ENCODE assay signal across 9 cellular contexts in the genomic region with DNA sequence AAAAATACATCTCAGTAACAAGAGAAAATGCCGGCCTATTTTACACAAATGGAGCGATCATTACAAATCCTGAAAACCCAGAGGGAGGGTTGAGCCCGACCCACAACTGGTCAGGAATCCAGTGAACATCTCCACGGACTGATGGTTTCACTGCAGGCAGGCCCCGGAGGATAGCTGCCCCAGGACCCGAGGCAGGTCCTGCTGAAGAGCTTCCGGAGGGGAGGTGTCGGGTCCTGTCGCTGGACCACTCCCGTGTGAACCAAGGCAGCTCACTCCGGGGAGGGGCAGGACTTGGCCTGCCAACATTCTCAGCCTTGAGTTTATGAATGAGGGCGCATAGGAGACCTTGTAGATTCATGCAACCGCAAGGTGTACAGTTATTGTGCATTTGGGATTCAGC. TPM values are rescaled to one million over a fixed set of nuclear protein-coding genes. Genes with fewer than 3 reads are reported as not detected.
"Had no signal": no experiment of that assay in that cellular context is flagged by ENCODE, and none has a peak within 500 bp of the region (broad histone marks: within the 10 kb centered on the region; RNA-seq: fewer than 3 reads in every experiment).

No MANE protein-coding gene starts in this region.

- H3K9me3 ChIP-seq: HAP-1 had no signal

- H3K36me3 ChIP-seq: HAP-1 had no signal

- H2AFZ ChIP-seq: GM23248, GM23338 had no signal

- H3K27ac ChIP-seq: GM23248 had no signal

- DNase-seq: GM23248, GOT3, H7, H9, HCEC 1CT, HFFc6 had no signal

- H3K27ac Mint-ChIP-seq: GM23338, H9, HFFc6 had no signal

- FAIRE-seq: H1 had no signal

- H3K9ac ChIP-seq: GM23248 had no signal

- H3K4me3 ChIP-seq: GM23248, GM23338, HAP-1 had no signal

- H3K4me3 Mint-ChIP-seq: GM23338, H9, HFFc6 had no signal

- H3K4me2 ChIP-seq: GM23338 had no signal

RNA-seq across cellular contexts. Expression of a gene that starts 4.8 kb away (rescaled TPM):
- total RNA-seq: GM23248, HFFc6 had no signal
